ENCODE assay signal across 20 cellular contexts in the genomic region with DNA sequence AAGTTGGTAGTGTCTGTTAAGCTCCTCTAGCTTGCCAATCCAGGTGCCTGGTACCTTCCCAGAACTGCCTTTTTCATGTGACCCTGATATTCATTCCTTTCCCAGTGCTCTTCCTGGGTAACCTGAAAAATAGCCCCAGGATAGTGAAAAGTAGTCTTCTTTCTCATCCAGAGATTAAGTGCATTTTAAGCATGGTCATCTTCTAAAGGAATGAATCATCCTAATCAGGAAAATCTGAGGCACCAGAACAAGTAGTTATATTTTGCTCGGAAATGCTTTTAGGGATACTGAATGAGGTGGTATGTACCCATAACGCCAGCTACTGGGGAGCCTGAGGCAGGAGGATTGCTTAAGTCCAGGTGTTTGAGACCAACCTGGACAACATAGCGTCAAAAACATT.
"Had no signal": no experiment of that assay in that cellular context is flagged by ENCODE, and none has a peak within 500 bp of the region (broad histone marks: within the 10 kb centered on the region; RNA-seq: fewer than 3 reads in every experiment).

No MANE protein-coding gene starts in this region.

- H3K9ac ChIP-seq: parathyroid adenoma had no signal

- H3K4me1 ChIP-seq: ascending aorta, gastrocnemius medialis, parathyroid adenoma, right lobe of liver, suprapubic skin had no signal

- H3K27me3 Mint-ChIP-seq: activated CD8-positive, alpha-beta T cell treated with anti-CD3 and anti-CD28 coated beads for 36 hours; stimulated activated naive CD8-positive, alpha-beta T cell treated with anti-CD3 and anti-CD28 coated beads, Interleukin-15, amount 100 ng/mL, for 72 hours; type B pancreatic cell had no signal

- H3K9me3 ChIP-seq: ascending aorta, gastrocnemius medialis, right lobe of liver, suprapubic skin had no signal

- H3K36me3 ChIP-seq: ascending aorta, gastrocnemius medialis, right lobe of liver, suprapubic skin had no signal

- DNase-seq: activated B cell treated with CpG ODN at 0.5 μM for 24 hours; activated CD4-positive, alpha-beta T cell treated with anti-CD3 and anti-CD28 coated beads for 4 hours; activated CD8-positive, alpha-beta T cell treated with anti-CD3 and anti-CD28 coated beads for 36 hours; activated effector memory CD4-positive, alpha-beta T cell treated with Interleukin-2 at 50 U/mL for 16 hours; activated naive CD4-positive, alpha-beta T cell treated with anti-CD3 and anti-CD28 coated beads, Interleukin-2, amount 10 ng/mL, durations not matched to agents 7 days and 5 days; activated naive CD8-positive, alpha-beta T cell treated with anti-CD3 and anti-CD28 coated beads, Interleukin-2, amount 50 U/mL, for 24 hours; activated T-cell treated with anti-CD3 and anti-CD28 coated beads, Interleukin-2, amount 50 U/mL, for 24 hours; cerebellar nuclear complex; cortex of kidney; gastrocnemius medialis; head of caudate nucleus; right lobe of liver; small intestine; stimulated activated CD4-positive, alpha-beta T cell treated with anti-CD3 and anti-CD28 coated beads, Interleukin-4, amount 100 ng/mL, for 1 hour; stimulated activated naive CD8-positive, alpha-beta T cell treated with anti-CD3 and anti-CD28 coated beads, Interleukin-15, amount 100 ng/mL, for 72 hours had no signal

- H3K36me3 Mint-ChIP-seq: activated naive CD4-positive, alpha-beta T cell treated with anti-CD3 and anti-CD28 coated beads, Interleukin-2, amount 10 ng/mL, durations not matched to agents 7 days and 5 days; type B pancreatic cell had no signal

- H2AFZ ChIP-seq: parathyroid adenoma had no signal

- H3K27ac Mint-ChIP-seq: activated B cell treated with CpG ODN at 0.5 μM for 24 hours; activated CD8-positive, alpha-beta T cell treated with anti-CD3 and anti-CD28 coated beads for 36 hours; activated naive CD4-positive, alpha-beta T cell treated with anti-CD3 and anti-CD28 coated beads, Interleukin-2, amount 10 ng/mL, durations not matched to agents 7 days and 5 days; activated naive CD8-positive, alpha-beta T cell treated with anti-CD3 and anti-CD28 coated beads, Interleukin-2, amount 50 U/mL, for 24 hours; activated T-cell treated with anti-CD3 and anti-CD28 coated beads, Interleukin-2, amount 50 U/mL, for 24 hours; nephron; stimulated activated naive CD8-positive, alpha-beta T cell treated with anti-CD3 and anti-CD28 coated beads, Interleukin-15, amount 100 ng/mL, for 72 hours; type B pancreatic cell had no signal

- H3K4me1 Mint-ChIP-seq: activated B cell treated with CpG ODN at 0.5 μM for 24 hours; activated naive CD4-positive, alpha-beta T cell treated with anti-CD3 and anti-CD28 coated beads, Interleukin-2, amount 10 ng/mL, durations not matched to agents 7 days and 5 days; activated naive CD8-positive, alpha-beta T cell treated with anti-CD3 and anti-CD28 coated beads, Interleukin-2, amount 50 U/mL, for 24 hours; nephron; stimulated activated naive CD8-positive, alpha-beta T cell treated with anti-CD3 and anti-CD28 coated beads, Interleukin-15, amount 100 ng/mL, for 72 hours had no signal

- H3K4me3 ChIP-seq: ascending aorta, gastrocnemius medialis, right lobe of liver, suprapubic skin had no signal

- H3K27me3 ChIP-seq: ascending aorta, gastrocnemius medialis, right lobe of liver, suprapubic skin had no signal

- H3K4me3 Mint-ChIP-seq: activated B cell treated with CpG ODN at 0.5 μM for 24 hours; activated CD8-positive, alpha-beta T cell treated with anti-CD3 and anti-CD28 coated beads for 36 hours; activated naive CD4-positive, alpha-beta T cell treated with anti-CD3 and anti-CD28 coated beads, Interleukin-2, amount 10 ng/mL, durations not matched to agents 7 days and 5 days; activated naive CD8-positive, alpha-beta T cell treated with anti-CD3 and anti-CD28 coated beads, Interleukin-2, amount 50 U/mL, for 24 hours; activated T-cell treated with anti-CD3 and anti-CD28 coated beads, Interleukin-2, amount 50 U/mL, for 24 hours; nephron; stimulated activated naive CD8-positive, alpha-beta T cell treated with anti-CD3 and anti-CD28 coated beads, Interleukin-15, amount 100 ng/mL, for 72 hours; type B pancreatic cell had no signal

- ATAC-seq: activated CD8-positive, alpha-beta T cell treated with anti-CD3 and anti-CD28 coated beads for 36 hours; activated naive CD8-positive, alpha-beta T cell treated with anti-CD3 and anti-CD28 coated beads, Interleukin-2, amount 50 U/mL, for 24 hours; gastrocnemius medialis; right lobe of liver; stimulated activated naive CD8-positive, alpha-beta T cell treated with anti-CD3 and anti-CD28 coated beads, Interleukin-15, amount 100 ng/mL, for 72 hours had no signal

- H3K9me3 Mint-ChIP-seq: activated B cell treated with CpG ODN at 0.5 μM for 24 hours; activated CD8-positive, alpha-beta T cell treated with anti-CD3 and anti-CD28 coated beads for 36 hours; activated naive CD4-positive, alpha-beta T cell treated with anti-CD3 and anti-CD28 coated beads, Interleukin-2, amount 10 ng/mL, durations not matched to agents 7 days and 5 days; activated naive CD8-positive, alpha-beta T cell treated with anti-CD3 and anti-CD28 coated beads, Interleukin-2, amount 50 U/mL, for 24 hours; activated T-cell treated with anti-CD3 and anti-CD28 coated beads, Interleukin-2, amount 50 U/mL, for 24 hours; nephron; stimulated activated naive CD8-positive, alpha-beta T cell treated with anti-CD3 and anti-CD28 coated beads, Interleukin-15, amount 100 ng/mL, for 72 hours; type B pancreatic cell had no signal

- H3K79me2 ChIP-seq: parathyroid adenoma had no signal

- H3K27ac ChIP-seq: ascending aorta, gastrocnemius medialis, parathyroid adenoma, right lobe of liver, suprapubic skin had no signal
